23 cellular contexts compared by ENCODE assay signal in genomic region chr5:167478156-167478555, GRCh38.
"Had no signal": no experiment of that assay in that cellular context is flagged by ENCODE, and none has a peak within 500 bp of the region (broad histone marks: within the 10 kb centered on the region; RNA-seq: fewer than 3 reads in every experiment).

No MANE protein-coding gene starts in this region.

- H3K4me3 Mint-ChIP-seq: activated CD4-positive, alpha-beta T cell treated with anti-CD3 and anti-CD28 coated beads for 36 hours; activated naive CD8-positive, alpha-beta T cell treated with anti-CD3 and anti-CD28 coated beads for 36 hours; activated T-cell treated with anti-CD3 and anti-CD28 coated beads, Interleukin-2, amount 50 U/mL, for 4 hours; dendritic cell treated with granulocyte-macrophage colony-stimulating factor and Interleukin-4, amounts not matched to agents 40 ng/mL and 50 ng/mL, for 4 days; nephron; stimulated activated memory B cell treated with anti-CD40 and anti-IgM and Interleukin-4, amounts not matched to agents 10 μg/mL and 1 μg/mL and 100 μg/mL, for 72 hours; WTC11 had no signal

- H3K27me3 Mint-ChIP-seq: activated CD4-positive, alpha-beta T cell treated with anti-CD3 and anti-CD28 coated beads for 36 hours; activated naive CD8-positive, alpha-beta T cell treated with anti-CD3 and anti-CD28 coated beads for 36 hours; dendritic cell treated with granulocyte-macrophage colony-stimulating factor and Interleukin-4, amounts not matched to agents 40 ng/mL and 50 ng/mL, for 4 days; stimulated activated memory B cell treated with anti-CD40 and anti-IgM and Interleukin-4, amounts not matched to agents 10 μg/mL and 1 μg/mL and 100 μg/mL, for 72 hours had no signal

- ATAC-seq: activated CD4-positive, alpha-beta T cell treated with anti-CD3 and anti-CD28 coated beads for 36 hours; activated T-cell treated with anti-CD3 and anti-CD28 coated beads, Interleukin-2, amount 50 U/mL, for 4 hours; gastrocnemius medialis; sciatic nerve; stimulated activated memory B cell treated with anti-CD40 and anti-IgM and Interleukin-4, amounts not matched to agents 10 μg/mL and 1 μg/mL and 100 μg/mL, for 72 hours; WTC11 had no signal

- H3K4me1 Mint-ChIP-seq: activated CD4-positive, alpha-beta T cell treated with anti-CD3 and anti-CD28 coated beads for 36 hours; activated naive CD8-positive, alpha-beta T cell treated with anti-CD3 and anti-CD28 coated beads for 36 hours; stimulated activated memory B cell treated with anti-CD40 and anti-IgM and Interleukin-4, amounts not matched to agents 10 μg/mL and 1 μg/mL and 100 μg/mL, for 72 hours had no signal

- H3K27ac ChIP-seq: brain microvascular endothelial cell, gastrocnemius medialis, transverse colon had no signal

- H3K9me3 ChIP-seq: gastrocnemius medialis, transverse colon had no signal

- H3K27ac Mint-ChIP-seq: activated CD4-positive, alpha-beta T cell treated with anti-CD3 and anti-CD28 coated beads for 36 hours; activated naive CD8-positive, alpha-beta T cell treated with anti-CD3 and anti-CD28 coated beads for 36 hours; activated T-helper 2 cell treated with anti-CD3 and anti-CD28 coated beads, Interferon-gamma antibody, Interleukin-2, Interleukin-4, amounts not matched to agents 10 μg/mL and 5 μg/mL and 100 μg/mL, durations not matched to agents 14 hours and 24 hours and 36 hours; dendritic cell treated with granulocyte-macrophage colony-stimulating factor and Interleukin-4, amounts not matched to agents 40 ng/mL and 50 ng/mL, for 4 days; nephron; stimulated activated memory B cell treated with anti-CD40 and anti-IgM and Interleukin-4, amounts not matched to agents 10 μg/mL and 1 μg/mL and 100 μg/mL, for 72 hours; WTC11 had no signal

- H3K27me3 ChIP-seq: brain microvascular endothelial cell, gastrocnemius medialis, transverse colon had no signal

- H3K36me3 Mint-ChIP-seq: activated naive CD8-positive, alpha-beta T cell treated with anti-CD3 and anti-CD28 coated beads for 36 hours; stimulated activated memory B cell treated with anti-CD40 and anti-IgM and Interleukin-4, amounts not matched to agents 10 μg/mL and 1 μg/mL and 100 μg/mL, for 72 hours; WTC11 had no signal

- H3K4me3 ChIP-seq: gastrocnemius medialis, transverse colon had no signal

- H3K9me3 Mint-ChIP-seq: activated naive CD8-positive, alpha-beta T cell treated with anti-CD3 and anti-CD28 coated beads for 36 hours; dendritic cell treated with granulocyte-macrophage colony-stimulating factor and Interleukin-4, amounts not matched to agents 40 ng/mL and 50 ng/mL, for 4 days; nephron; WTC11 had no signal

- H3K4me1 ChIP-seq: gastrocnemius medialis, transverse colon had no signal

- H3K36me3 ChIP-seq: brain microvascular endothelial cell, gastrocnemius medialis, transverse colon had no signal

- DNase-seq: activated CD4-positive, alpha-beta T cell treated with anti-CD3 and anti-CD28 coated beads for 36 hours; activated CD4-positive, alpha-beta T cell treated with anti-CD3 and anti-CD28 coated beads, Interleukin-2, amount 50 U/mL, for 4 hours; activated CD8-positive, alpha-beta memory T cell treated with anti-CD3 and anti-CD28 coated beads, Interleukin-2, amount 50 U/mL, for 48 hours; activated naive CD4-positive, alpha-beta T cell treated with Interleukin-2 at 50 U/mL for 16 hours; activated naive CD8-positive, alpha-beta T cell treated with anti-CD3 and anti-CD28 coated beads for 36 hours; activated T-cell treated with anti-CD3 and anti-CD28 coated beads, Interleukin-2, amount 50 U/mL, for 4 hours; amniotic stem cell; brain microvascular endothelial cell; caudate nucleus; effector CD4-positive, alpha-beta T cell; erythroblast; gastrocnemius medialis; hypothalamus; mesenchymal stem cell; small intestine; stimulated activated CD4-positive, alpha-beta T cell treated with anti-CD3 and anti-CD28 coated beads, Interleukin-15, amount 100 ng/mL, for 24 hours; transverse colon had no signal
